ENCODE assay signal across 22 cellular contexts in the genomic region with DNA sequence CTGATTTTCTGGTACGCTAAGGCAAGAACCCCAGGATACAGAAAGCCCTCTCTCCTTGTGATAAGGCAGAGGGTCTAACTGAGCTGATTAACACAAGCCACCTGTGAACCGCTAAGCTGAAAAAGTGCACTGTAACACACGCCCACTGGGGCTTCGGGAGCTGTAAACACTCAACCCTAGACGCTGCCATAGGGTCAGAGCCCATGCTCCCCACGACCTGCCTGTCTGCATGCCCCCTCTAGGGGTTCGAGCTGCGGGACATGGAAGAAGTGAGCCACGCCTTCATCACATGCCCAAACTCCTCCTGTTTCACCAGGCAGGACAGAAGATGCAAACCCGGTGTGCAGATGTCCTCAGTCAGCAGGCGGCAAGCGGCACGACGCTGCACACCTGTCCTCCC.
"Had no signal": no experiment of that assay in that cellular context is flagged by ENCODE, and none has a peak within 500 bp of the region (broad histone marks: within the 10 kb centered on the region; RNA-seq: fewer than 3 reads in every experiment).

No MANE protein-coding gene starts in this region.

- H3K4me3 ChIP-seq: lung, spleen, tibial artery, upper lobe of left lung, uterus had no signal

- H3K4me1 Mint-ChIP-seq: endodermal cell; immature natural killer cell; nephron; stimulated activated memory B cell treated with anti-CD40 and anti-IgM and Interleukin-4, amounts not matched to agents 10 μg/mL and 1 μg/mL and 100 μg/mL, for 72 hours had no signal

- H3K4me1 ChIP-seq: foreskin keratinocyte, tibial artery, upper lobe of left lung, uterus had no signal

- H3K27ac ChIP-seq: foreskin keratinocyte, spleen, tibial artery, upper lobe of left lung, uterus had no signal

- H3K27me3 ChIP-seq: foreskin keratinocyte, spleen, upper lobe of left lung, uterus had no signal

- H3K4me3 Mint-ChIP-seq: dendritic cell treated with granulocyte-macrophage colony-stimulating factor and Interleukin-4, amounts not matched to agents 40 ng/mL and 50 ng/mL, for 4 days; endodermal cell; immature natural killer cell; nephron; stimulated activated memory B cell treated with anti-CD40 and anti-IgM and Interleukin-4, amounts not matched to agents 10 μg/mL and 1 μg/mL and 100 μg/mL, for 72 hours; stimulated activated naive CD8-positive, alpha-beta T cell treated with anti-CD3 and anti-CD28 coated beads, Interleukin-15, Interleukin-2, amounts not matched to agents 100 ng/mL and 50 ng/mL, for 24 hours had no signal

- H3K27ac Mint-ChIP-seq: dendritic cell treated with granulocyte-macrophage colony-stimulating factor and Interleukin-4, amounts not matched to agents 40 ng/mL and 50 ng/mL, for 4 days; endodermal cell; immature natural killer cell; nephron; stimulated activated memory B cell treated with anti-CD40 and anti-IgM and Interleukin-4, amounts not matched to agents 10 μg/mL and 1 μg/mL and 100 μg/mL, for 72 hours; stimulated activated naive CD8-positive, alpha-beta T cell treated with anti-CD3 and anti-CD28 coated beads, Interleukin-15, Interleukin-2, amounts not matched to agents 100 ng/mL and 50 ng/mL, for 24 hours had no signal

- H3K36me3 ChIP-seq: spleen, tibial artery, upper lobe of left lung, uterus had no signal

- H3K27me3 Mint-ChIP-seq: dendritic cell treated with granulocyte-macrophage colony-stimulating factor and Interleukin-4, amounts not matched to agents 40 ng/mL and 50 ng/mL, for 4 days; stimulated activated naive CD8-positive, alpha-beta T cell treated with anti-CD3 and anti-CD28 coated beads, Interleukin-15, Interleukin-2, amounts not matched to agents 100 ng/mL and 50 ng/mL, for 24 hours had no signal

- H3K9me3 ChIP-seq: uterus had no signal

- FAIRE-seq: endothelial cell of umbilical vein, keratinocyte had no signal

- DNase-seq: endodermal cell; erythroblast; foreskin keratinocyte; immature natural killer cell; left ventricle myocardium superior; mesenchymal stem cell; midbrain; spleen; stimulated activated CD4-positive, alpha-beta T cell treated with anti-CD3 and anti-CD28 coated beads, Interleukin-15, amount 100 ng/mL, for 24 hours; stimulated activated CD4-positive, alpha-beta T cell treated with anti-CD3 and anti-CD28 coated beads, Interleukin-1b, Interleukin-23, amount 100 ng/mL, for 48 hours; stimulated activated CD4-positive, alpha-beta T cell treated with anti-CD3 and anti-CD28 coated beads, Interleukin-4, amount 100 ng/mL, for 24 hours; tibial artery; uterus had no signal

- H3K36me3 Mint-ChIP-seq: immature natural killer cell; stimulated activated memory B cell treated with anti-CD40 and anti-IgM and Interleukin-4, amounts not matched to agents 10 μg/mL and 1 μg/mL and 100 μg/mL, for 72 hours had no signal

- H3K9me3 Mint-ChIP-seq: dendritic cell treated with granulocyte-macrophage colony-stimulating factor and Interleukin-4, amounts not matched to agents 40 ng/mL and 50 ng/mL, for 4 days; stimulated activated naive CD8-positive, alpha-beta T cell treated with anti-CD3 and anti-CD28 coated beads, Interleukin-15, Interleukin-2, amounts not matched to agents 100 ng/mL and 50 ng/mL, for 24 hours had no signal

- ATAC-seq: foreskin keratinocyte; left ventricle myocardium superior; sciatic nerve; stimulated activated memory B cell treated with anti-CD40 and anti-IgM and Interleukin-4, amounts not matched to agents 10 μg/mL and 1 μg/mL and 100 μg/mL, for 72 hours had no signal
